9 cellular contexts compared by ENCODE assay signal in the genomic region with DNA sequence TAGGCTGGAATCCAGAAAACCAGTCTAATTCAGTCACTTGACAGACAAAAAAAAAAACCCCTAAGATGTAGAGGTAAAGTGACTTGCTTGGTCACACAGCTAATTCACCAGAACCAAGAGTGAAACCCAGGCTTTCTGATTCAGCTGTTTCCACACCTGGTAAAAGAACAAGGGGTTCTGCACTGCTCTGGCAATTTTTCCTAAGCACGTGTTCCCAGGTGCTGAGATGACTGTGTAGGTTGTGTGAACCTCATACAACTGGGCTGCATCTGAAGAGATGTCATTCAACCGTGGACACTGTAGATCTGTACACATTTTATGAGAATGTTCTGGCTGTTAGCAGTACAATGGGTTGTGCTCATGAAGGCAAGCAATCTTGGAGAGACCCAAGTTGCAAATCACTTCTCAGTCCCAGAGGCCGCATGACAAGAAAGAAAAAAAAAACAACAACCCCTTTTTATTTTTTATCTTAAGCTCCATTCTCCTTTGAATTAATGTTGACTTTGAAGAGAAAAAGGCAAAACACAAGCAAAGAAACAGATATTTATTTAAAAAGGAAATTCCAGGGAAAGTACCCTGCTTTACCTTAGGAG.
A peak's percentile ranks its signal among the peaks of the same experiment; 100 is the strongest.
DNase-seq lines count a peak whose midpoint lies in the region; ATAC-seq and FAIRE-seq lines count a peak whose summit lies in the region.
"Had no signal": no experiment of that assay in that cellular context is flagged by ENCODE, and none has a peak within 500 bp of the region (broad histone marks: within the 10 kb centered on the region; RNA-seq: fewer than 3 reads in every experiment).

No MANE protein-coding gene starts in this region.

- no peak for FAIRE-seq in HTR-8/SVneo (lab: Jason Lieb, UNC)
- FAIRE-seq: A549 had no signal

- ATAC-seq in HG02840 (IDR thresholded peaks at IDR 0.05; ENCODE audit: low FRiP score, unreplicated experiment), result peak; percentile 81
- ATAC-seq: A549 had no signal

- DNase-seq in NCI-H345 (lab: John Stamatoyannopoulos, UW) (peak; percentile 16), NCI-H345 treated with DMSO at 0.1 percent for 48 hours (lab: John Stamatoyannopoulos, UW; ENCODE audit: unreplicated experiment) (no peak), NOMO-1 (lab: John Stamatoyannopoulos, UW; ENCODE audit: unreplicated experiment in 2 of 2) (no peak), NCI-H1092 (lab: John Stamatoyannopoulos, UW) (no peak), HTR-8/SVneo (ENCODE audit: insufficient read length, low spot score) (no peak)
- peak; percentile 13 to 15 for DNase-seq in activated CD4-positive, alpha-beta T cell treated with anti-CD3 and anti-CD28 coated beads for 4 hours
- DNase-seq in stimulated activated CD4-positive, alpha-beta T cell treated with anti-CD3 and anti-CD28 coated beads, TNF-alpha, amount 100 ng/mL, for 48 hours (ENCODE audit: low read depth in 3 of 3), result peak; percentile 26 to 56 (median 39)

Comparison
In these comparisons a context has a peak if more than half of its experiments do, and no peak if none do; other contexts are left out.
1. DNase-seq: peak in NCI-H345 (single experiment), activated CD4-positive, alpha-beta T cell treated with anti-CD3 and anti-CD28 coated beads for 4 hours (2 of 2) and stimulated activated CD4-positive, alpha-beta T cell treated with anti-CD3 and anti-CD28 coated beads, TNF-alpha, amount 100 ng/mL, for 48 hours (3 of 3); none in NCI-H345 treated with DMSO at 0.1 percent for 48 hours (single experiment), NOMO-1 (0 of 2), NCI-H1092 (single experiment) and HTR-8/SVneo (single experiment).